ENCODE assay signal across 17 cellular contexts in genomic region chr6:157246048-157246630, GRCh38.
A peak's percentile ranks its signal among the peaks of the same experiment; 100 is the strongest.
DNase-seq lines count a peak whose midpoint lies in the region; ATAC-seq and TF ChIP-seq lines count a peak whose summit lies in the region.
"Had no signal": no experiment of that assay in that cellular context is flagged by ENCODE, and none has a peak within 500 bp of the region (broad histone marks: within the 10 kb centered on the region; RNA-seq: fewer than 3 reads in every experiment).

No MANE protein-coding gene starts in this region.

- no peaks in the 10 kb centered on the region for H3K36me3 Mint-ChIP-seq in brain
- H3K36me3 Mint-ChIP-seq in endodermal cell (ENCODE audit: low read depth) = no peaks in the 10 kb centered on the region

- H2AFZ ChIP-seq in GM23248 (peak overlapping the region; percentile 54), mesenchymal stem cell (ENCODE audit: low read depth, low read length) (no peak overlapping the region)

- H3K79me1 ChIP-seq in mesenchymal stem cell (replicated peaks; ENCODE audit: low read length, poor library complexity, severe bottlenecking) = no peaks in the 10 kb centered on the region

- H3K4me3 ChIP-seq in GM23248 = no peak overlapping the region
- H3K4me3 ChIP-seq in mesenchymal stem cell (ENCODE audit: insufficient read depth in 1 of 2, low read depth in 1 of 2, low read length in 2 of 2) = no peak overlapping the region
- no peak overlapping the region for H3K4me3 ChIP-seq in thoracic aorta
- no peak overlapping the region for H3K4me3 ChIP-seq in endodermal cell (ENCODE audit: low read length)
- H3K4me3 ChIP-seq: BLaER1 treated with 17β-estradiol and CSF1 and Interleukin-3, amounts not matched to agents 10 nM and 100 nM; esophagus muscularis mucosa; stomach had no signal

- H2AK5ac ChIP-seq in mesenchymal stem cell (ENCODE audit: low read length, severe bottlenecking) = no peak overlapping the region

- H2BK15ac ChIP-seq in mesenchymal stem cell (ENCODE audit: low read depth, poor library complexity, severe bottlenecking) = no peak overlapping the region

- no peaks in the 10 kb centered on the region for H3K27me3 ChIP-seq in GM23248 (replicated peaks; ENCODE audit: insufficient read depth)
- H3K27me3 ChIP-seq in mesenchymal stem cell (ENCODE audit: control insufficient read depth in 1 of 2, insufficient read depth in 1 of 2, low read length in 2 of 2) = peaks cover 7 to 25% of the 10 kb centered on the region in 2 experiments
- H3K27me3 ChIP-seq in thoracic aorta (replicated peaks; ENCODE audit: insufficient read depth) = no peaks in the 10 kb centered on the region
- H3K27me3 ChIP-seq in endodermal cell (ENCODE audit: control insufficient read depth, insufficient read depth, low read length, poor library complexity, severe bottlenecking) = no peaks in the 10 kb centered on the region
- H3K27me3 ChIP-seq: BLaER1 treated with 17β-estradiol and CSF1 and Interleukin-3, amounts not matched to agents 10 nM and 100 nM; esophagus muscularis mucosa; stomach had no signal

- TF ChIP-seq CTCF in brain (conservative IDR thresholded peaks at IDR 0.05) (no peak), thoracic aorta (IDR thresholded peaks at IDR 0.05) (no peak), endodermal cell (conservative IDR thresholded peaks at IDR 0.05) (no peak)

- DNase-seq in GM23248 (peak; percentile 70), mesenchymal stem cell (no peak), thoracic aorta (ENCODE audit: low spot score) (no peak), NCI-H1436 (lab: John Stamatoyannopoulos, UW) (no peak), endodermal cell (no peak)
- DNase-seq: activated CD4-positive, alpha-beta T cell treated with anti-CD3 and anti-CD28 coated beads, Interleukin-2, amount 10 ng/mL, durations not matched to agents 7 days and 5 days; activated naive CD4-positive, alpha-beta T cell treated with anti-CD3 and anti-CD28 coated beads, Interleukin-2, amount 50 U/mL, for 16 hours; NCI-H2081; NCI-H748 treated with DMSO at 0.1 percent for 48 hours; stomach had no signal

- H3K9ac ChIP-seq in GM23248 = peak overlapping the region; percentile 27; the same call in 1 of the 2 replicates
- H3K9ac ChIP-seq in mesenchymal stem cell (ENCODE audit: low read length) = peak overlapping the region; percentile 45
- H3K9ac ChIP-seq in endodermal cell (ENCODE audit: extremely low read depth, low read length, poor library complexity, severe bottlenecking) = no peak overlapping the region
- H3K9ac ChIP-seq: BLaER1 treated with 17β-estradiol and CSF1 and Interleukin-3, amounts not matched to agents 10 nM and 100 nM had no signal

- H3K9me3 ChIP-seq in GM23248 (ENCODE audit: low read depth) = no peaks in the 10 kb centered on the region
- peaks cover 3% of the 10 kb centered on the region for H3K9me3 ChIP-seq in mesenchymal stem cell (ENCODE audit: control insufficient read depth, low read length)
- no peaks in the 10 kb centered on the region for H3K9me3 ChIP-seq in thoracic aorta
- no peaks in the 10 kb centered on the region for H3K9me3 ChIP-seq in endodermal cell (ENCODE audit: control insufficient read depth, low read length)
- H3K9me3 ChIP-seq: stomach had no signal

- H4K20me1 ChIP-seq in GM23248 (ENCODE audit: insufficient read depth) = no peaks in the 10 kb centered on the region
- H4K20me1 ChIP-seq: BLaER1 treated with 17β-estradiol and CSF1 and Interleukin-3, amounts not matched to agents 10 nM and 100 nM had no signal

- no peaks in the 10 kb centered on the region for H3K9me2 ChIP-seq in GM23248 (ENCODE audit: insufficient read depth)

- no peak overlapping the region for H3K18ac ChIP-seq in mesenchymal stem cell (ENCODE audit: low read depth in 1 of 2, low read length in 2 of 2)

- no peak overlapping the region for H4K91ac ChIP-seq in mesenchymal stem cell (ENCODE audit: low read length)

- H3K4me1 Mint-ChIP-seq in brain = peaks cover 46% of the 10 kb centered on the region
- peaks cover 14% of the 10 kb centered on the region for H3K4me1 Mint-ChIP-seq in endodermal cell

- H3K27ac ChIP-seq in GM23248 (no peak overlapping the region), mesenchymal stem cell (ENCODE audit: low read length, poor library complexity, severe bottlenecking) (no peak overlapping the region), thoracic aorta (peak overlapping the region; percentile 75 to 96), endodermal cell (ENCODE audit: low read depth, low read length) (no peak overlapping the region)
- H3K27ac ChIP-seq: BLaER1 treated with 17β-estradiol and CSF1 and Interleukin-3, amounts not matched to agents 10 nM and 100 nM had no signal

- H3K4me3 Mint-ChIP-seq in brain (peak overlapping the region in 1 of 5 experiments; percentile 54), endodermal cell (no peak overlapping the region)
- H3K4me3 Mint-ChIP-seq: activated CD4-positive, alpha-beta T cell treated with anti-CD3 and anti-CD28 coated beads, Interleukin-2, amount 10 ng/mL, durations not matched to agents 7 days and 5 days had no signal

- peak overlapping the region; percentile 27 for H3K4me2 ChIP-seq in GM23248 (ENCODE audit: unreplicated experiment)
- H3K4me2 ChIP-seq in mesenchymal stem cell (ENCODE audit: low read length, poor library complexity, severe bottlenecking) = no peak overlapping the region
- H3K4me2 ChIP-seq: BLaER1 treated with 17β-estradiol and CSF1 and Interleukin-3, amounts not matched to agents 10 nM and 100 nM had no signal

- H3K4me1 ChIP-seq in GM23248 (ENCODE audit: insufficient read depth) = peaks cover 22% of the 10 kb centered on the region
- H3K4me1 ChIP-seq in mesenchymal stem cell (ENCODE audit: control insufficient read depth, insufficient read depth, low read depth, low read length) = peaks cover 3% of the 10 kb centered on the region
- H3K4me1 ChIP-seq in thoracic aorta (ENCODE audit: control insufficient read depth in 1 of 2, low read depth in 2 of 2) = peaks cover 20 to 58% of the 10 kb centered on the region in 2 donors
- H3K4me1 ChIP-seq in endodermal cell (ENCODE audit: control insufficient read depth, insufficient read depth, low read length) = no peaks in the 10 kb centered on the region

- H2BK5ac ChIP-seq in mesenchymal stem cell (ENCODE audit: low read depth, low read length, poor library complexity, severe bottlenecking) = no peak overlapping the region

- in situ Hi-C loops in GM23248 (cut with MboI) = no loop called here

- H3F3A ChIP-seq in GM23248 (ENCODE audit: insufficient read depth) = peaks cover 20% of the 10 kb centered on the region

- peaks cover 3% of the 10 kb centered on the region for H3K27me3 Mint-ChIP-seq in brain
- H3K27me3 Mint-ChIP-seq in endodermal cell (ENCODE audit: insufficient read depth) = peaks cover 15% of the 10 kb centered on the region

- H4K8ac ChIP-seq in mesenchymal stem cell (ENCODE audit: low read length) = no peak overlapping the region

- H3K4ac ChIP-seq in mesenchymal stem cell (ENCODE audit: low read depth in 1 of 2, low read length in 2 of 2) = no peak overlapping the region

- H3K23ac ChIP-seq in mesenchymal stem cell (ENCODE audit: low read length in 2 of 2) = no peak overlapping the region

- H3K14ac ChIP-seq in mesenchymal stem cell (ENCODE audit: low read length in 2 of 2) = no peak overlapping the region

- no peak overlapping the region for H2BK12ac ChIP-seq in mesenchymal stem cell (ENCODE audit: low read length in 2 of 2)

- 55 to 62% methylated on average over 16 to 21 of the region's 21 CpGs for WGBS in GM23248 (ENCODE audit: low coverage in 1 of 2, low lambda C conversion rate in 2 of 2, missing lambda C conversion rate in 2 of 2), 2 experiments
- WGBS in mesenchymal stem cell = 94% methylated on average over 21 of the region's 21 CpGs
- 95 to 98% methylated on average over 9 to 21 of the region's 21 CpGs for WGBS in endodermal cell (ENCODE audit: insufficient coverage in 1 of 2, insufficient read length in 1 of 2), 2 experiments

- no peak overlapping the region for H2BK120ac ChIP-seq in mesenchymal stem cell (ENCODE audit: low read depth, low read length)

- H3K79me2 ChIP-seq in GM23248 (ENCODE audit: insufficient read depth) = no peaks in the 10 kb centered on the region

- peaks cover 15 to 28% (median 17%) of the 10 kb centered on the region in 5 experiments for H3K9me3 Mint-ChIP-seq in brain
- peaks cover 9% of the 10 kb centered on the region for H3K9me3 Mint-ChIP-seq in endodermal cell

- H3K36me3 ChIP-seq in GM23248 (ENCODE audit: low read depth) = no peaks in the 10 kb centered on the region
- H3K36me3 ChIP-seq in mesenchymal stem cell (ENCODE audit: control insufficient read depth in 1 of 2, insufficient read depth in 2 of 2, low read depth in 1 of 2, low read length in 2 of 2) = no peaks in the 10 kb centered on the region
- no peaks in the 10 kb centered on the region for H3K36me3 ChIP-seq in thoracic aorta
- H3K36me3 ChIP-seq in endodermal cell (ENCODE audit: control insufficient read depth, insufficient read depth, low read length) = no peaks in the 10 kb centered on the region
- H3K36me3 ChIP-seq: BLaER1 treated with 17β-estradiol and CSF1 and Interleukin-3, amounts not matched to agents 10 nM and 100 nM; esophagus muscularis mucosa; stomach had no signal

- H3K27ac Mint-ChIP-seq in brain (peak overlapping the region in 4 of 5 experiments; percentile 41 to 81 (median 70)), endodermal cell (no peak overlapping the region)
- H3K27ac Mint-ChIP-seq: activated CD4-positive, alpha-beta T cell treated with anti-CD3 and anti-CD28 coated beads, Interleukin-2, amount 10 ng/mL, durations not matched to agents 7 days and 5 days had no signal

- ATAC-seq in thoracic aorta (ENCODE audit: insufficient number of reproducible peaks, low FRiP score, low read depth) = no peak
- ATAC-seq in HG03521 (IDR thresholded peaks at IDR 0.05; ENCODE audit: unreplicated experiment) = no peak
- ATAC-seq: HCT116, Panc1, SK-N-SH treated with all-trans-retinoic acid at 6 μM for 48 hours had no signal

Comparison
In these comparisons a context has a peak if more than half of its experiments do, and no peak if none do; other contexts are left out.
1. H3K27ac ChIP-seq: peak in thoracic aorta (2 of 2); none in GM23248 (single experiment), mesenchymal stem cell (single experiment) and endodermal cell (single experiment).